Comparison of ENCODE assay signal across 1 cellular context in the genomic region with DNA sequence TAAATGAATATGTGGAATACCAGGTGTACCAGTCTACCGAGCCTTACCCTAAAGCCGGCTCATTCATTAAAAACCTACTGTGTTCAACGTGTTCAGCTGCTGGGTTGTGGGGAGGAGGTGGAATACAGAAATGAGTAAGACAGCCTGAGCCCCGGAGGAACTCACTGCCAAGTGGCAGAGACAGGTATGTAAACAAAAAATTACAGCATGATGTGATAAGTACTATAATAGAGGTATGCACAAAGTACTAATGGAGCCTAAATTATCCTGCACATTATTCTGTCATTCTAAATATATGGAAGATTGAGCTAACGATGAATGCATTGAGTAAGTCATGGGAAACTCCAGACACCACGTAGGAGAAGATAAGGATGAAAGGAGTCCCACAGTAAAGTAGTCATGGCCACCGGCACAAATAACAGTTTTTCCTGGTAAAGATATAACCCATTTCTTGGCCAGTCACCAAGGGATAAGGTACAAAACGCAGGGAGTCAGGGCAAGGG.
TF ChIP-seq lines count a peak whose summit lies in the region.

No MANE protein-coding gene starts in this region.

TF ChIP-seq in GM12878, 131 proteins besides CTCF, POLR2A, EP300 and RAD21 (continued from another document):
- 0 out of 4 replicates have a peak, but pooled peaks of 1 of the 2 experiments have one; percentile 61 for TF ChIP-seq ETV6 (conservative IDR thresholded peaks at IDR 0.05 in 1 of 2, IDR thresholded peaks at IDR 0.05 in 1 of 2; ENCODE audit: borderline replicate concordance in 1 of 2, low read depth in 1 of 2)
- TF ChIP-seq IKZF2 (IDR thresholded peaks at IDR 0.05), result no peak; a peak in 2 of 4 replicates
- peak; percentile 72 for TF ChIP-seq NFIC (IDR thresholded peaks at IDR 0.05; ENCODE audit: low read depth, low read length)
- TF ChIP-seq, protein P1, sequence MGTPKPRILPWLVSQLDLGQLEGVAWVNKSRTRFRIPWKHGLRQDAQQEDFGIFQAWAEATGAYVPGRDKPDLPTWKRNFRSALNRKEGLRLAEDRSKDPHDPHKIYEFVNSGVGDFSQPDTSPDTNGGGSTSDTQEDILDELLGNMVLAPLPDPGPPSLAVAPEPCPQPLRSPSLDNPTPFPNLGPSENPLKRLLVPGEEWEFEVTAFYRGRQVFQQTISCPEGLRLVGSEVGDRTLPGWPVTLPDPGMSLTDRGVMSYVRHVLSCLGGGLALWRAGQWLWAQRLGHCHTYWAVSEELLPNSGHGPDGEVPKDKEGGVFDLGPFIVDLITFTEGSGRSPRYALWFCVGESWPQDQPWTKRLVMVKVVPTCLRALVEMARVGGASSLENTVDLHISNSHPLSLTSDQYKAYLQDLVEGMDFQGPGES (IDR thresholded peaks at IDR 0.05), result no peak
- peak; percentile 65 for TF ChIP-seq MTA2 (IDR thresholded peaks at IDR 0.05; ENCODE audit: low read depth)
- TF ChIP-seq CEBPB (IDR thresholded peaks at IDR 0.05; ENCODE audit: borderline replicate concordance in 1 of 2, low read depth in 2 of 2, low read length in 2 of 2), result no peak
- 0 out of 2 replicates have a peak, but pooled peaks have one; percentile 3 for TF ChIP-seq ZNF384 (IDR thresholded peaks at IDR 0.05; ENCODE audit: borderline replicate concordance, low read depth, low read length)
- peak; percentile 58; the same call in 1 of the 2 replicates for TF ChIP-seq PAX5 (IDR thresholded peaks at IDR 0.05; ENCODE audit: borderline replicate concordance, low read depth, low read length)
- 0 out of 2 replicates have a peak, but pooled peaks have one; percentile 59 for TF ChIP-seq ZSCAN29 (IDR thresholded peaks at IDR 0.05)
- peak; percentile 30; the same call in 1 of the 3 replicates for TF ChIP-seq POU2F2 (IDR thresholded peaks at IDR 0.05; ENCODE audit: borderline replicate concordance, low read depth, low read length)
- TF ChIP-seq SPI1 (IDR thresholded peaks at IDR 0.05; ENCODE audit: borderline replicate concordance, insufficient read depth, low read depth, low read length), result peak; percentile 37; the same call in 1 of the 2 replicates
- peak; percentile 88 for TF ChIP-seq TCF12 (IDR thresholded peaks at IDR 0.05; ENCODE audit: low read depth, low read length)
- peak; percentile 42; the same call in 1 of the 2 replicates for TF ChIP-seq BACH1 (IDR thresholded peaks at IDR 0.05; ENCODE audit: borderline replicate concordance)
- TF ChIP-seq BRCA1 (IDR thresholded peaks at IDR 0.05; ENCODE audit: low read depth, low read length), result no peak
- TF ChIP-seq, protein P2, sequence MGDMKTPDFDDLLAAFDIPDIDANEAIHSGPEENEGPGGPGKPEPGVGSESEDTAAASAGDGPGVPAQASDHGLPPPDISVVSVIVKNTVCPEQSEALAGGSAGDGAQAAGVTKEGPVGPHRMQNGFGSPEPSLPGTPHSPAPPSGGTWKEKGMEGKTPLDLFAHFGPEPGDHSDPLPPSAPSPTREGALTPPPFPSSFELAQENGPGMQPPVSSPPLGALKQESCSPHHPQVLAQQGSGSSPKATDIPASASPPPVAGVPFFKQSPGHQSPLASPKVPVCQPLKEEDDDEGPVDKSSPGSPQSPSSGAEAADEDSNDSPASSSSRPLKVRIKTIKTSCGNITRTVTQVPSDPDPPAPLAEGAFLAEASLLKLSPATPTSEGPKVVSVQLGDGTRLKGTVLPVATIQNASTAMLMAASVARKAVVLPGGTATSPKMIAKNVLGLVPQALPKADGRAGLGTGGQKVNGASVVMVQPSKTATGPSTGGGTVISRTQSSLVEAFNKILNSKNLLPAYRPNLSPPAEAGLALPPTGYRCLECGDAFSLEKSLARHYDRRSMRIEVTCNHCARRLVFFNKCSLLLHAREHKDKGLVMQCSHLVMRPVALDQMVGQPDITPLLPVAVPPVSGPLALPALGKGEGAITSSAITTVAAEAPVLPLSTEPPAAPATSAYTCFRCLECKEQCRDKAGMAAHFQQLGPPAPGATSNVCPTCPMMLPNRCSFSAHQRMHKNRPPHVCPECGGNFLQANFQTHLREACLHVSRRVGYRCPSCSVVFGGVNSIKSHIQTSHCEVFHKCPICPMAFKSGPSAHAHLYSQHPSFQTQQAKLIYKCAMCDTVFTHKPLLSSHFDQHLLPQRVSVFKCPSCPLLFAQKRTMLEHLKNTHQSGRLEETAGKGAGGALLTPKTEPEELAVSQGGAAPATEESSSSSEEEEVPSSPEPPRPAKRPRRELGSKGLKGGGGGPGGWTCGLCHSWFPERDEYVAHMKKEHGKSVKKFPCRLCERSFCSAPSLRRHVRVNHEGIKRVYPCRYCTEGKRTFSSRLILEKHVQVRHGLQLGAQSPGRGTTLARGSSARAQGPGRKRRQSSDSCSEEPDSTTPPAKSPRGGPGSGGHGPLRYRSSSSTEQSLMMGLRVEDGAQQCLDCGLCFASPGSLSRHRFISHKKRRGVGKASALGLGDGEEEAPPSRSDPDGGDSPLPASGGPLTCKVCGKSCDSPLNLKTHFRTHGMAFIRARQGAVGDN (IDR thresholded peaks at IDR 0.05), result no peak; the same call in 1 of the 2 replicates
- TF ChIP-seq, protein P3, sequence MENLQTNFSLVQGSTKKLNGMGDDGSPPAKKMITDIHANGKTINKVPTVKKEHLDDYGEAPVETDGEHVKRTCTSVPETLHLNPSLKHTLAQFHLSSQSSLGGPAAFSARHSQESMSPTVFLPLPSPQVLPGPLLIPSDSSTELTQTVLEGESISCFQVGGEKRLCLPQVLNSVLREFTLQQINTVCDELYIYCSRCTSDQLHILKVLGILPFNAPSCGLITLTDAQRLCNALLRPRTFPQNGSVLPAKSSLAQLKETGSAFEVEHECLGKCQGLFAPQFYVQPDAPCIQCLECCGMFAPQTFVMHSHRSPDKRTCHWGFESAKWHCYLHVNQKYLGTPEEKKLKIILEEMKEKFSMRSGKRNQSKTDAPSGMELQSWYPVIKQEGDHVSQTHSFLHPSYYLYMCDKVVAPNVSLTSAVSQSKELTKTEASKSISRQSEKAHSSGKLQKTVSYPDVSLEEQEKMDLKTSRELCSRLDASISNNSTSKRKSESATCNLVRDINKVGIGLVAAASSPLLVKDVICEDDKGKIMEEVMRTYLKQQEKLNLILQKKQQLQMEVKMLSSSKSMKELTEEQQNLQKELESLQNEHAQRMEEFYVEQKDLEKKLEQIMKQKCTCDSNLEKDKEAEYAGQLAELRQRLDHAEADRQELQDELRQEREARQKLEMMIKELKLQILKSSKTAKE (IDR thresholded peaks at IDR 0.05; ENCODE audit: low read depth, poor library complexity, severe bottlenecking), result peak; percentile 56
- TF ChIP-seq FOS (IDR thresholded peaks at IDR 0.05; ENCODE audit: borderline replicate concordance, extremely low read depth, insufficient read length), result no peak
- TF ChIP-seq EGR1 (IDR thresholded peaks at IDR 0.05; ENCODE audit: borderline replicate concordance in 1 of 2, low read depth in 2 of 2, low read length in 2 of 2), result peak in 1 of 2 experiments; percentile 42; a peak in 1 of 3 replicates
- TF ChIP-seq MEF2A (IDR thresholded peaks at IDR 0.05; ENCODE audit: insufficient read depth, low read depth, low read length), result 0 out of 2 replicates have a peak, but pooled peaks have one; percentile 39
- TF ChIP-seq TCF7 (IDR thresholded peaks at IDR 0.05; ENCODE audit: borderline replicate concordance), result no peak
- TF ChIP-seq SIX5 (IDR thresholded peaks at IDR 0.05; ENCODE audit: low read depth, low read length, severe bottlenecking), result no peak
- TF ChIP-seq, protein P4, sequence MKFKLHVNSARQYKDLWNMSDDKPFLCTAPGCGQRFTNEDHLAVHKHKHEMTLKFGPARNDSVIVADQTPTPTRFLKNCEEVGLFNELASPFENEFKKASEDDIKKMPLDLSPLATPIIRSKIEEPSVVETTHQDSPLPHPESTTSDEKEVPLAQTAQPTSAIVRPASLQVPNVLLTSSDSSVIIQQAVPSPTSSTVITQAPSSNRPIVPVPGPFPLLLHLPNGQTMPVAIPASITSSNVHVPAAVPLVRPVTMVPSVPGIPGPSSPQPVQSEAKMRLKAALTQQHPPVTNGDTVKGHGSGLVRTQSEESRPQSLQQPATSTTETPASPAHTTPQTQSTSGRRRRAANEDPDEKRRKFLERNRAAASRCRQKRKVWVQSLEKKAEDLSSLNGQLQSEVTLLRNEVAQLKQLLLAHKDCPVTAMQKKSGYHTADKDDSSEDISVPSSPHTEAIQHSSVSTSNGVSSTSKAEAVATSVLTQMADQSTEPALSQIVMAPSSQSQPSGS (IDR thresholded peaks at IDR 0.05; ENCODE audit: low read length), result peak; percentile 65
- TF ChIP-seq JUNB (IDR thresholded peaks at IDR 0.05), result peak; percentile 94
- peak; percentile 95 for TF ChIP-seq IRF4 (IDR thresholded peaks at IDR 0.05; ENCODE audit: low read depth, low read length)
- TF ChIP-seq CREB1 (IDR thresholded peaks at IDR 0.05; ENCODE audit: low read depth), result 0 out of 2 replicates have a peak, but pooled peaks have one; percentile 14
- peak; percentile 75; the same call in 1 of the 2 replicates for TF ChIP-seq CBX5 (IDR thresholded peaks at IDR 0.05; ENCODE audit: low read depth)
- TF ChIP-seq SMC3 (IDR thresholded peaks at IDR 0.05; ENCODE audit: borderline replicate concordance, low read length), result peak; percentile 26; the same call in 1 of the 2 replicates
- TF ChIP-seq BCL11A (IDR thresholded peaks at IDR 0.05; ENCODE audit: low read depth, low read length), result peak; percentile 81; the same call in 1 of the 2 replicates
- TF ChIP-seq ZNF217 (IDR thresholded peaks at IDR 0.05), result no peak; the same call in 1 of the 2 replicates
- TF ChIP-seq, protein P5, sequence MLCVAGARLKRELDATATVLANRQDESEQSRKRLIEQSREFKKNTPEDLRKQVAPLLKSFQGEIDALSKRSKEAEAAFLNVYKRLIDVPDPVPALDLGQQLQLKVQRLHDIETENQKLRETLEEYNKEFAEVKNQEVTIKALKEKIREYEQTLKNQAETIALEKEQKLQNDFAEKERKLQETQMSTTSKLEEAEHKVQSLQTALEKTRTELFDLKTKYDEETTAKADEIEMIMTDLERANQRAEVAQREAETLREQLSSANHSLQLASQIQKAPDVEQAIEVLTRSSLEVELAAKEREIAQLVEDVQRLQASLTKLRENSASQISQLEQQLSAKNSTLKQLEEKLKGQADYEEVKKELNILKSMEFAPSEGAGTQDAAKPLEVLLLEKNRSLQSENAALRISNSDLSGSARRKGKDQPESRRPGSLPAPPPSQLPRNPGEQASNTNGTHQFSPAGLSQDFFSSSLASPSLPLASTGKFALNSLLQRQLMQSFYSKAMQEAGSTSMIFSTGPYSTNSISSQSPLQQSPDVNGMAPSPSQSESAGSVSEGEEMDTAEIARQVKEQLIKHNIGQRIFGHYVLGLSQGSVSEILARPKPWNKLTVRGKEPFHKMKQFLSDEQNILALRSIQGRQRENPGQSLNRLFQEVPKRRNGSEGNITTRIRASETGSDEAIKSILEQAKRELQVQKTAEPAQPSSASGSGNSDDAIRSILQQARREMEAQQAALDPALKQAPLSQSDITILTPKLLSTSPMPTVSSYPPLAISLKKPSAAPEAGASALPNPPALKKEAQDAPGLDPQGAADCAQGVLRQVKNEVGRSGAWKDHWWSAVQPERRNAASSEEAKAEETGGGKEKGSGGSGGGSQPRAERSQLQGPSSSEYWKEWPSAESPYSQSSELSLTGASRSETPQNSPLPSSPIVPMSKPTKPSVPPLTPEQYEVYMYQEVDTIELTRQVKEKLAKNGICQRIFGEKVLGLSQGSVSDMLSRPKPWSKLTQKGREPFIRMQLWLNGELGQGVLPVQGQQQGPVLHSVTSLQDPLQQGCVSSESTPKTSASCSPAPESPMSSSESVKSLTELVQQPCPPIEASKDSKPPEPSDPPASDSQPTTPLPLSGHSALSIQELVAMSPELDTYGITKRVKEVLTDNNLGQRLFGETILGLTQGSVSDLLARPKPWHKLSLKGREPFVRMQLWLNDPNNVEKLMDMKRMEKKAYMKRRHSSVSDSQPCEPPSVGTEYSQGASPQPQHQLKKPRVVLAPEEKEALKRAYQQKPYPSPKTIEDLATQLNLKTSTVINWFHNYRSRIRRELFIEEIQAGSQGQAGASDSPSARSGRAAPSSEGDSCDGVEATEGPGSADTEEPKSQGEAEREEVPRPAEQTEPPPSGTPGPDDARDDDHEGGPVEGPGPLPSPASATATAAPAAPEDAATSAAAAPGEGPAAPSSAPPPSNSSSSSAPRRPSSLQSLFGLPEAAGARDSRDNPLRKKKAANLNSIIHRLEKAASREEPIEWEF (IDR thresholded peaks at IDR 0.05; ENCODE audit: insufficient replicate concordance, low read depth, low read length), result peak; percentile 35
- peak; percentile 87 for TF ChIP-seq DPF2 (IDR thresholded peaks at IDR 0.05)
- TF ChIP-seq BMI1 (IDR thresholded peaks at IDR 0.05; ENCODE audit: borderline replicate concordance), result peak; percentile 47; the same call in 1 of the 2 replicates
- peak; percentile 29 to 52; a peak in 1 of 4 replicates for TF ChIP-seq BHLHE40 (IDR thresholded peaks at IDR 0.05; ENCODE audit: borderline replicate concordance in 1 of 2, low read depth in 2 of 2, low read length in 1 of 2)
- TF ChIP-seq, protein P6, sequence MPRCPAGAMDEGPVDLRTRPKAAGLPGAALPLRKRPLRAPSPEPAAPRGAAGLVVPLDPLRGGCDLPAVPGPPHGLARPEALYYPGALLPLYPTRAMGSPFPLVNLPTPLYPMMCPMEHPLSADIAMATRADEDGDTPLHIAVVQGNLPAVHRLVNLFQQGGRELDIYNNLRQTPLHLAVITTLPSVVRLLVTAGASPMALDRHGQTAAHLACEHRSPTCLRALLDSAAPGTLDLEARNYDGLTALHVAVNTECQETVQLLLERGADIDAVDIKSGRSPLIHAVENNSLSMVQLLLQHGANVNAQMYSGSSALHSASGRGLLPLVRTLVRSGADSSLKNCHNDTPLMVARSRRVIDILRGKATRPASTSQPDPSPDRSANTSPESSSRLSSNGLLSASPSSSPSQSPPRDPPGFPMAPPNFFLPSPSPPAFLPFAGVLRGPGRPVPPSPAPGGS (IDR thresholded peaks at IDR 0.05; ENCODE audit: borderline replicate concordance, insufficient read depth, low read depth, low read length, poor library complexity, severe bottlenecking), result peak; percentile 67
- peak; percentile 60 for TF ChIP-seq ATF7 (IDR thresholded peaks at IDR 0.05; ENCODE audit: low read depth)
- peak; percentile 87 for TF ChIP-seq JUND (IDR thresholded peaks at IDR 0.05; ENCODE audit: low read depth, low read length)
- TF ChIP-seq, protein P7, sequence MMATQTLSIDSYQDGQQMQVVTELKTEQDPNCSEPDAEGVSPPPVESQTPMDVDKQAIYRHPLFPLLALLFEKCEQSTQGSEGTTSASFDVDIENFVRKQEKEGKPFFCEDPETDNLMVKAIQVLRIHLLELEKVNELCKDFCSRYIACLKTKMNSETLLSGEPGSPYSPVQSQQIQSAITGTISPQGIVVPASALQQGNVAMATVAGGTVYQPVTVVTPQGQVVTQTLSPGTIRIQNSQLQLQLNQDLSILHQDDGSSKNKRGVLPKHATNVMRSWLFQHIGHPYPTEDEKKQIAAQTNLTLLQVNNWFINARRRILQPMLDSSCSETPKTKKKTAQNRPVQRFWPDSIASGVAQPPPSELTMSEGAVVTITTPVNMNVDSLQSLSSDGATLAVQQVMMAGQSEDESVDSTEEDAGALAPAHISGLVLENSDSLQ (IDR thresholded peaks at IDR 0.05), result no peak
- no peak for TF ChIP-seq WRNIP1 (IDR thresholded peaks at IDR 0.05; ENCODE audit: borderline replicate concordance, low read depth, low read length)
- no peak for TF ChIP-seq NFYA (IDR thresholded peaks at IDR 0.05; ENCODE audit: borderline replicate concordance, low read depth, low read length)
